Comparison of ENCODE assay signal across 9 cellular contexts in genomic region chr20:16518068-16518783, GRCh38. TPM values are rescaled to one million over a fixed set of nuclear protein-coding genes. Genes with fewer than 3 reads are reported as not detected.
DNase-seq lines count a peak whose midpoint lies in the region; ATAC-seq and TF ChIP-seq lines count a peak whose summit lies in the region.
"Had no signal": no experiment of that assay in that cellular context is flagged by ENCODE, and none has a peak within 500 bp of the region (broad histone marks: within the 10 kb centered on the region; RNA-seq: fewer than 3 reads in every experiment).

No MANE protein-coding gene starts in this region.

- peak; percentile 63 for TF ChIP-seq CTCF in colonic mucosa (IDR thresholded peaks at IDR 0.05)

- H3K4me1 ChIP-seq in NT2/D1 (ENCODE audit: insufficient read depth, insufficient read length) = no peaks in the 10 kb centered on the region
- H3K4me1 ChIP-seq in colonic mucosa = no peaks in the 10 kb centered on the region

- H3K9ac ChIP-seq in NT2/D1 (ENCODE audit: insufficient read length, low read depth) (no peak overlapping the region), colonic mucosa (ENCODE audit: low read depth in 2 of 2, low read length in 2 of 2) (no peak overlapping the region)

- ATAC-seq in GM21528 (IDR thresholded peaks at IDR 0.05; ENCODE audit: low FRiP score, unreplicated experiment) (no peak), HG02973 (IDR thresholded peaks at IDR 0.05; ENCODE audit: unreplicated experiment) (no peak)

- H3K27me3 Mint-ChIP-seq in activated CD4-positive, alpha-beta T cell treated with anti-CD3 and anti-CD28 coated beads, Interleukin-2, amount 10 ng/mL, durations not matched to agents 24 days and 14 days = no peaks in the 10 kb centered on the region

- H3K36me3 ChIP-seq in NT2/D1 (ENCODE audit: insufficient read depth, insufficient read length, low read length) = no peaks in the 10 kb centered on the region
- H3K36me3 ChIP-seq in colonic mucosa = no peaks in the 10 kb centered on the region

- peaks cover 9% of the 10 kb centered on the region for H3K36me3 Mint-ChIP-seq in activated CD4-positive, alpha-beta T cell treated with anti-CD3 and anti-CD28 coated beads, Interleukin-2, amount 10 ng/mL, durations not matched to agents 24 days and 14 days (ENCODE audit: low read depth)
- H3K36me3 Mint-ChIP-seq: activated naive CD8-positive, alpha-beta T cell treated with anti-CD3 and anti-CD28 coated beads, Interleukin-2, amount 10 ng/mL, durations not matched to agents 7 days and 5 days had no signal

- H3K27me3 ChIP-seq in NT2/D1 (ENCODE audit: insufficient read depth, insufficient read length) (no peaks in the 10 kb centered on the region), colonic mucosa (no peaks in the 10 kb centered on the region)

- H3K4me3 Mint-ChIP-seq in activated CD4-positive, alpha-beta T cell treated with anti-CD3 and anti-CD28 coated beads, Interleukin-2, amount 10 ng/mL, durations not matched to agents 24 days and 14 days = no peak overlapping the region
- H3K4me3 Mint-ChIP-seq: activated naive CD8-positive, alpha-beta T cell treated with anti-CD3 and anti-CD28 coated beads, Interleukin-2, amount 10 ng/mL, durations not matched to agents 7 days and 5 days had no signal

- no peaks in the 10 kb centered on the region for H3K4me1 Mint-ChIP-seq in activated CD4-positive, alpha-beta T cell treated with anti-CD3 and anti-CD28 coated beads, Interleukin-2, amount 10 ng/mL, durations not matched to agents 24 days and 14 days

- H3K4me3 ChIP-seq in NT2/D1 (ENCODE audit: insufficient read length, low read depth) (no peak overlapping the region), colonic mucosa (no peak overlapping the region)

- H3K9me3 ChIP-seq in NT2/D1 (ENCODE audit: insufficient read depth, low read length) (no peaks in the 10 kb centered on the region), colonic mucosa (no peaks in the 10 kb centered on the region)

- peak; percentile 69 for DNase-seq in activated CD4-positive, alpha-beta T cell treated with anti-CD3 and anti-CD28 coated beads, Interleukin-2, amount 10 ng/mL, durations not matched to agents 24 days and 14 days
- DNase-seq in activated CD4-positive, alpha-beta T cell treated with anti-CD3 and anti-CD28 coated beads, Interleukin-2, amount 50 U/mL, for 4 hours = no peak
- peak; percentile 79 for DNase-seq in HT-29 (ENCODE audit: low spot score)
- peak; percentile 32 for DNase-seq in NT2/D1 (ENCODE audit: low read depth, low spot score)
- DNase-seq in colonic mucosa = peak; percentile 57
- DNase-seq in lung microvascular endothelial cell (ENCODE audit: low read depth in 2 of 2) = peak; percentile 42 to 49
- DNase-seq: activated naive CD8-positive, alpha-beta T cell treated with anti-CD3 and anti-CD28 coated beads, Interleukin-2, amount 10 ng/mL, durations not matched to agents 7 days and 5 days had no signal

- intact Hi-C loops in activated CD4-positive, alpha-beta T cell treated with anti-CD3 and anti-CD28 coated beads, Interleukin-2, amount 10 ng/mL, durations not matched to agents 24 days and 14 days (cut with micrococcal nuclease) = loop anchor here (1.0 to 5.0 kb wide), 2 partner anchors 243 to 304 kb away; no protein-coding TSS in a partner anchor
- intact Hi-C loops in colonic mucosa (cut with DNase I) = loop anchor here (10.0 kb wide), 1 partner anchor 237 kb away; no protein-coding TSS in a partner anchor

- H3K27ac Mint-ChIP-seq in activated CD4-positive, alpha-beta T cell treated with anti-CD3 and anti-CD28 coated beads, Interleukin-2, amount 10 ng/mL, durations not matched to agents 24 days and 14 days = no peak overlapping the region
- H3K27ac Mint-ChIP-seq: activated naive CD8-positive, alpha-beta T cell treated with anti-CD3 and anti-CD28 coated beads, Interleukin-2, amount 10 ng/mL, durations not matched to agents 7 days and 5 days had no signal

- no peak overlapping the region for H3K27ac ChIP-seq in colonic mucosa

- peaks cover 4% of the 10 kb centered on the region for H3K9me3 Mint-ChIP-seq in activated CD4-positive, alpha-beta T cell treated with anti-CD3 and anti-CD28 coated beads, Interleukin-2, amount 10 ng/mL, durations not matched to agents 24 days and 14 days
- H3K9me3 Mint-ChIP-seq: activated naive CD8-positive, alpha-beta T cell treated with anti-CD3 and anti-CD28 coated beads, Interleukin-2, amount 10 ng/mL, durations not matched to agents 7 days and 5 days had no signal

RNA-seq across cellular contexts. Expression of gene KIF16B, which starts 55.0 kb away (rescaled TPM):
- total RNA-seq in activated CD4-positive, alpha-beta T cell treated with anti-CD3 and anti-CD28 coated beads, Interleukin-2, amount 10 ng/mL, durations not matched to agents 24 days and 14 days = 7.5 and 8.1 TPM in 2 replicates
- total RNA-seq in HT-29 (2014; rRNA removed; shearing (Covaris generic)) = 4.2 and 5.7 TPM in 2 replicates
- total RNA-seq in colonic mucosa = 10 to 100 TPM; 41.6 to 68.7 TPM
- 3.5 and 7.7 TPM in 2 replicates for total RNA-seq in lung microvascular endothelial cell

Comparison
In these comparisons a context has a peak if more than half of its experiments do, and no peak if none do; other contexts are left out.
1. DNase-seq: peak in activated CD4-positive, alpha-beta T cell treated with anti-CD3 and anti-CD28 coated beads, Interleukin-2, amount 10 ng/mL, durations not matched to agents 24 days and 14 days (single experiment), HT-29 (single experiment), NT2/D1 (single experiment), colonic mucosa (single experiment) and lung microvascular endothelial cell (2 of 2); none in activated CD4-positive, alpha-beta T cell treated with anti-CD3 and anti-CD28 coated beads, Interleukin-2, amount 50 U/mL, for 4 hours (0 of 2).